In genomic region chr16:81587626-81588160, GRCh38 we compare ENCODE assay signal across 1 cellular context.
A peak's percentile ranks its signal among the peaks of the same experiment; 100 is the strongest.
TF ChIP-seq lines count a peak whose summit lies in the region.

No MANE protein-coding gene starts in this region.

TF ChIP-seq in HepG2, 621 proteins besides CTCF, POLR2A, EP300 and RAD21:
- no peak for TF ChIP-seq ZUFSP (CRISPR knock-in tag; IDR thresholded peaks at IDR 0.05; ENCODE audit: borderline replicate concordance)
- no peak for TF ChIP-seq THAP9 (CRISPR knock-in tag; IDR thresholded peaks at IDR 0.05; ENCODE audit: borderline replicate concordance)
- TF ChIP-seq HES4 (CRISPR knock-in tag; IDR thresholded peaks at IDR 0.05; ENCODE audit: borderline replicate concordance), result 0 out of 2 replicates have a peak, but pooled peaks have one; percentile 30
- no peak for TF ChIP-seq POLR2AphosphoS2 (IDR thresholded peaks at IDR 0.05; ENCODE audit: low read depth, low read length)
- no peak for TF ChIP-seq SYNCRIP (IDR thresholded peaks at IDR 0.05; ENCODE audit: insufficient read depth, low read depth, low read length)
TF ChIP-seq in HepG2: peak in this region for 1.
